Comparison of ENCODE assay signal across 22 cellular contexts in the genomic region with DNA sequence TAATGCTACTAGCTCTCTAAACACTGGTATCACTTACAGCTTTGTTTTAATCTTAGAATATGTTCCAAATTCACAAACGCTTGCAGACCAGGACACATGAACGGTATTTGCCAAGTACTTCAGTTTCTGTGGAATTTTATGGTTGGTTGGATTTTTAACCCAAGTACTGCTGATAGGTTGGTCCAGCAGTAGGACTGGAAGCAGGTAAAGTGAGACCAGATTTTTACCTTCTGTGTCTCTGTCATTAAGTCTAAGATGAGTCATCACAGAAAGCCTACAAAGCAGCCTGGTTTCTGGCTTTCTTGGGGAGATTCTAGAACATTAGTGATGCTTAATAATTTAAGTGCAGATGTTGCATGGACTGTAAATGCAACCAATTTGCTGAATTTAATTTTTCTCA.
DNase-seq lines count a peak whose midpoint lies in the region; ATAC-seq, FAIRE-seq and TF ChIP-seq lines count a peak whose summit lies in the region.
"Had no signal": no experiment of that assay in that cellular context is flagged by ENCODE, and none has a peak within 500 bp of the region (broad histone marks: within the 10 kb centered on the region; RNA-seq: fewer than 3 reads in every experiment).

No MANE protein-coding gene starts in this region.

- H3K9me3 ChIP-seq in mammary epithelial cell (replicated peaks; ENCODE audit: insufficient read depth, low read length) (no peaks in the 10 kb centered on the region), endothelial cell of umbilical vein (replicated peaks; ENCODE audit: control insufficient read depth, insufficient read depth, low read length) (no peaks in the 10 kb centered on the region)
- H3K9me3 ChIP-seq: BE2C had no signal

- H3K79me2 ChIP-seq in mammary epithelial cell (ENCODE audit: insufficient read depth, low read length) (no peaks in the 10 kb centered on the region), endothelial cell of umbilical vein (ENCODE audit: control insufficient read depth, insufficient read depth, low read length) (no peaks in the 10 kb centered on the region)

- WGBS in mammary epithelial cell (ENCODE audit: low coverage, missing lambda C conversion rate): 8% methylated on average over 2 of the region's 2 CpGs
- WGBS in lower leg skin, 2 donors: 57 to 60% methylated on average over 2 of the region's 2 CpGs

- H3K36me3 Mint-ChIP-seq in MCF 10A (ENCODE audit: insufficient read depth, unreplicated experiment): no peaks in the 10 kb centered on the region
- H3K36me3 Mint-ChIP-seq: CD8-positive, alpha-beta memory T cell had no signal

- dilution Hi-C loops in mammary epithelial cell (cut with HindIII; ENCODE audit: low sequenced_read_pairs) (no loop called here), endothelial cell of umbilical vein (cut with MboI; ENCODE audit: extremely low pct_ligation_motif_present, low sequenced_read_pairs) (no loop called here)

- H2AFZ ChIP-seq in mammary epithelial cell (ENCODE audit: low read depth, low read length): no peak overlapping the region
- no peak overlapping the region for H2AFZ ChIP-seq in endothelial cell of umbilical vein (ENCODE audit: low read depth, low read length)

- H3K9ac ChIP-seq in mammary epithelial cell (ENCODE audit: insufficient read depth, low read length): no peak overlapping the region
- H3K9ac ChIP-seq in endothelial cell of umbilical vein (replicated peaks; ENCODE audit: extremely low read depth, insufficient read depth, low read length): no peak overlapping the region
- H3K9ac ChIP-seq: KMS-11 had no signal

- no peaks in the 10 kb centered on the region for H3K27me3 ChIP-seq in mammary epithelial cell (ENCODE audit: insufficient read depth, low read length)
- H3K27me3 ChIP-seq in endothelial cell of umbilical vein (ENCODE audit: control insufficient read depth in 2 of 2, insufficient read depth in 2 of 2, low read length in 2 of 2): no peaks in the 10 kb centered on the region
- H3K27me3 ChIP-seq: BE2C had no signal

- H3K9me1 ChIP-seq in endothelial cell of umbilical vein (replicated peaks; ENCODE audit: control insufficient read depth, extremely low read depth, insufficient read depth, low read length): no peaks in the 10 kb centered on the region

- no peak overlapping the region for H3K4me2 ChIP-seq in mammary epithelial cell (ENCODE audit: insufficient read depth, low read depth, low read length)
- H3K4me2 ChIP-seq in endothelial cell of umbilical vein (ENCODE audit: insufficient read depth, low read length): no peak overlapping the region
- H3K4me2 ChIP-seq: KMS-11 had no signal

- CTCF ChIA-PET in mammary epithelial cell (lab: Charles Lee; ENCODE audit: low non-redundant PET) (no interaction called here), MCF 10A (lab: Yijun Ruan, JAX) (interaction anchor here (0.6 to 1.2 kb wide), 2 partner anchors 277 to 296 kb away, joined by 3 read pairs; no protein-coding TSS in a partner anchor), endothelial cell of umbilical vein (lab: Charles Lee) (interaction anchor here (1.7 kb wide), 1 partner anchor 41 kb away, joined by 5 read pairs; no protein-coding TSS in a partner anchor)

- BruUV-seq in mammary epithelial cell (replicated peaks; lab: Mats Ljungman, UMichigan) (no TSS peak), MCF 10A (replicated peaks; lab: Mats Ljungman, UMichigan) (no TSS peak), endothelial cell of umbilical vein (replicated peaks; lab: Mats Ljungman, UMichigan) (no TSS peak)

- H3K27ac Mint-ChIP-seq in MCF 10A (ENCODE audit: low read depth, unreplicated experiment): no peak overlapping the region
- H3K27ac Mint-ChIP-seq: CD8-positive, alpha-beta memory T cell; T-helper 2 cell treated with Interferon-gamma antibody and Interleukin-4, amounts not matched to agents 5 μg/mL and 100 μg/mL, for 36 hours had no signal

- H3K27ac ChIP-seq in mammary epithelial cell (ENCODE audit: insufficient read depth, low read depth, low read length): no peak overlapping the region
- H3K27ac ChIP-seq in endothelial cell of umbilical vein (ENCODE audit: insufficient read depth, low read depth, low read length): no peak overlapping the region
- H3K27ac ChIP-seq: KMS-11 had no signal

- H3K36me3 ChIP-seq in mammary epithelial cell (ENCODE audit: insufficient read depth, low read length) (no peaks in the 10 kb centered on the region), endothelial cell of umbilical vein (ENCODE audit: control insufficient read depth in 2 of 2, extremely low read depth in 1 of 2, insufficient read depth in 2 of 2, low read length in 2 of 2) (no peaks in the 10 kb centered on the region)
- H3K36me3 ChIP-seq: BE2C had no signal

- in situ Hi-C loops in mammary epithelial cell (cut with MboI; ENCODE audit: low sequenced_read_pairs in 2 of 2): no loop called here

- no peak for FAIRE-seq in endothelial cell of umbilical vein (lab: Jason Lieb, UNC)
- FAIRE-seq: GM12891, GM19239 had no signal

- H3K27me3 Mint-ChIP-seq in MCF 10A (ENCODE audit: insufficient read depth, unreplicated experiment): no peaks in the 10 kb centered on the region
- H3K27me3 Mint-ChIP-seq: CD8-positive, alpha-beta memory T cell had no signal

- H3K4me1 Mint-ChIP-seq in MCF 10A (ENCODE audit: insufficient read depth, unreplicated experiment): no peaks in the 10 kb centered on the region
- H3K4me1 Mint-ChIP-seq: CD8-positive, alpha-beta memory T cell had no signal

- intact Hi-C loops in mammary epithelial cell (cut with micrococcal nuclease) (no loop called here), MCF 10A (cut with micrococcal nuclease) (no loop called here), endothelial cell of umbilical vein (cut with micrococcal nuclease) (no loop called here), lower leg skin (cut with DNase I; ENCODE audit: low total_unique reads) (no loop called here)

- ATAC-seq in HG03378 (IDR thresholded peaks at IDR 0.05; ENCODE audit: unreplicated experiment) (no peak), GM21717 (IDR thresholded peaks at IDR 0.05; ENCODE audit: unreplicated experiment) (no peak)
- ATAC-seq: Panc1 had no signal

- H3K4me1 ChIP-seq in mammary epithelial cell (ENCODE audit: insufficient read depth, low read length) (peaks cover 10% of the 10 kb centered on the region), endothelial cell of umbilical vein (ENCODE audit: control insufficient read depth, extremely low read depth, insufficient read depth, low read length) (no peaks in the 10 kb centered on the region)

- POLR2A ChIA-PET in MCF 10A (lab: Yijun Ruan, JAX) (no interaction called here), endothelial cell of umbilical vein (lab: Charles Lee) (no interaction called here)

- no peaks in the 10 kb centered on the region for H4K20me1 ChIP-seq in mammary epithelial cell (ENCODE audit: insufficient read depth, low read length)
- no peaks in the 10 kb centered on the region for H4K20me1 ChIP-seq in endothelial cell of umbilical vein (replicated peaks; ENCODE audit: control insufficient read depth, extremely low read depth, insufficient read depth, low read length)

- TF ChIP-seq CTCF in mammary epithelial cell (conservative IDR thresholded peaks at IDR 0.05 in 1 of 2, IDR thresholded peaks at IDR 0.05 in 1 of 2; ENCODE audit: extremely low read depth in 1 of 2, insufficient read depth in 1 of 2, low read depth in 1 of 2, low read length in 2 of 2) (no peak), MCF 10A (IDR thresholded peaks at IDR 0.05; ENCODE audit: unreplicated experiment) (no peak), endothelial cell of umbilical vein (IDR thresholded peaks at IDR 0.05; ENCODE audit: extremely low read depth in 1 of 2, insufficient read depth in 1 of 2, low read depth in 1 of 2, low read length in 2 of 2) (no peak), retinal pigment epithelial cell (conservative IDR thresholded peaks at IDR 0.05; ENCODE audit: low read depth, low read length) (no peak), lower leg skin (IDR thresholded peaks at IDR 0.05) (no peak)

- TF ChIP-seq POLR2A in endothelial cell of umbilical vein (IDR thresholded peaks at IDR 0.05; ENCODE audit: low read depth, low read length) (no peak), lower leg skin (IDR thresholded peaks at IDR 0.05) (no peak)

- DNase-seq in mammary epithelial cell (peak; percentile 26), MCF 10A (ENCODE audit: unreplicated experiment) (no peak), NCI-H69 (lab: John Stamatoyannopoulos, UW) (peak; percentile 31), endothelial cell of umbilical vein (ENCODE audit: low read depth, low spot score) (no peak), retinal pigment epithelial cell (ENCODE audit: low read depth) (peak; percentile 9), lower leg skin (ENCODE audit: low spot score in 2 of 2) (no peak)
- DNase-seq: BE2C; CD8-positive, alpha-beta memory T cell; MM.1S; NCI-H1105; NCI-H187; NCI-H2227 treated with DMSO at 0.1 percent for 48 hours; NCI-H526 treated with DMSO at 0.1 percent for 48 hours; SIG-M5; SW 1271 had no signal

- H3K9me3 Mint-ChIP-seq in MCF 10A (ENCODE audit: unreplicated experiment): no peaks in the 10 kb centered on the region
- H3K9me3 Mint-ChIP-seq: T-helper 2 cell treated with Interferon-gamma antibody and Interleukin-4, amounts not matched to agents 5 μg/mL and 100 μg/mL, for 36 hours had no signal

- no peak overlapping the region for H3K4me3 Mint-ChIP-seq in MCF 10A (ENCODE audit: unreplicated experiment)
- H3K4me3 Mint-ChIP-seq: CD8-positive, alpha-beta memory T cell; T-helper 2 cell treated with Interferon-gamma antibody and Interleukin-4, amounts not matched to agents 5 μg/mL and 100 μg/mL, for 36 hours had no signal

- no peak overlapping the region for H3K4me3 ChIP-seq in mammary epithelial cell (replicated peaks in 1 of 3; ENCODE audit: insufficient read depth in 1 of 3, low read depth in 2 of 3, low read length in 3 of 3)
- H3K4me3 ChIP-seq in endothelial cell of umbilical vein (replicated peaks in 1 of 3; ENCODE audit: insufficient read depth in 1 of 3, low read depth in 1 of 3, low read length in 3 of 3): no peak overlapping the region
- H3K4me3 ChIP-seq in retinal pigment epithelial cell (ENCODE audit: low read length): no peak overlapping the region
- no peak overlapping the region for H3K4me3 ChIP-seq in lower leg skin (ENCODE audit: low read depth, poor library complexity, severe bottlenecking)

TF ChIP-seq in endothelial cell of umbilical vein, 7 proteins besides CTCF, POLR2A, EP300 and RAD21:
- TF ChIP-seq EZH2 (IDR thresholded peaks at IDR 0.05; ENCODE audit: borderline replicate concordance, low read depth, low read length, severe bottlenecking): no peak
- peak; percentile 29 for TF ChIP-seq JUN (IDR thresholded peaks at IDR 0.05; ENCODE audit: borderline replicate concordance, insufficient read depth, insufficient read length, low read depth)
- TF ChIP-seq, protein P1, sequence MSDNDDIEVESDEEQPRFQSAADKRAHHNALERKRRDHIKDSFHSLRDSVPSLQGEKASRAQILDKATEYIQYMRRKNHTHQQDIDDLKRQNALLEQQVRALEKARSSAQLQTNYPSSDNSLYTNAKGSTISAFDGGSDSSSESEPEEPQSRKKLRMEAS (IDR thresholded peaks at IDR 0.05; ENCODE audit: insufficient read depth, insufficient read length): no peak
TF ChIP-seq in endothelial cell of umbilical vein: peak in this region for 1.

Comparison
In these comparisons a context has a peak if more than half of its experiments do, and no peak if none do; other contexts are left out.
1. DNase-seq: peak in mammary epithelial cell (single experiment), NCI-H69 (single experiment) and retinal pigment epithelial cell (single experiment); none in MCF 10A (single experiment), endothelial cell of umbilical vein (single experiment) and lower leg skin (0 of 2).